25 cellular contexts compared by ENCODE assay signal in genomic region chr16:89365996-89366395, GRCh38.
DNase-seq lines count a peak whose midpoint lies in the region; ATAC-seq and TF ChIP-seq lines count a peak whose summit lies in the region.
"Had no signal": no experiment of that assay in that cellular context is flagged by ENCODE, and none has a peak within 500 bp of the region (broad histone marks: within the 10 kb centered on the region; RNA-seq: fewer than 3 reads in every experiment).

No MANE protein-coding gene starts in this region.

- 96 to 98% (median 97%) methylated on average over 5 of the region's 5 CpGs for whole genome bisulfite sequencing in stomach, 5 donors

- TF ChIP-seq CTCF in WTC11 (IDR thresholded peaks at IDR 0.05) (no peak), stomach (IDR thresholded peaks at IDR 0.05) (no peak)

- no peak for ATAC-seq in activated CD4-positive, alpha-beta T cell treated with anti-CD3 and anti-CD28 coated beads for 36 hours
- ATAC-seq in WTC11 (no peak), memory B cell (ENCODE audit: low read depth) (no peak)

- H3K4me2 ChIP-seq in BLaER1 treated with 17β-estradiol and CSF1 and Interleukin-3, amounts not matched to agents 10 nM and 100 nM, result peak overlapping the region in 10 of 11 experiments; percentile 69 to 93 (median 76); a peak in 16 of 22 replicates

- CTCF ChIA-PET in activated CD4-positive, alpha-beta T cell treated with anti-CD3 and anti-CD28 coated beads for 36 hours (lab: Charles Lee), result no interaction called here
- CTCF ChIA-PET in WTC11 (lab: Charles Lee), result no interaction called here

- peaks cover 24% of the 10 kb centered on the region for H3K36me3 Mint-ChIP-seq in activated CD4-positive, alpha-beta T cell treated with anti-CD3 and anti-CD28 coated beads for 36 hours (ENCODE audit: low read depth)
- H3K36me3 Mint-ChIP-seq in activated CD4-positive, alpha-beta T cell treated with anti-CD3 and anti-CD28 coated beads, Interleukin-2, amount 10 ng/mL, durations not matched to agents 24 days and 14 days (ENCODE audit: low read depth), result peaks cover 11% of the 10 kb centered on the region
- H3K36me3 Mint-ChIP-seq in WTC11 (no peaks in the 10 kb centered on the region), memory B cell (peaks cover 4% of the 10 kb centered on the region)

- intact Hi-C loops in activated CD4-positive, alpha-beta T cell treated with anti-CD3 and anti-CD28 coated beads for 36 hours (cut with DNase I, micrococcal nuclease), result loop anchor here in 1 of 2 experiments (2.0 kb wide), 1 partner anchor 13 kb away; no protein-coding TSS in a partner anchor
- intact Hi-C loops in activated CD4-positive, alpha-beta T cell treated with anti-CD3 and anti-CD28 coated beads, Interleukin-2, amount 10 ng/mL, durations not matched to agents 24 days and 14 days (cut with micrococcal nuclease), result no loop called here
- intact Hi-C loops in stomach (cut with DNase I; ENCODE audit: low total_unique reads), result no loop called here

- no peak overlapping the region for H3K4me3 Mint-ChIP-seq in activated CD4-positive, alpha-beta T cell treated with anti-CD3 and anti-CD28 coated beads for 36 hours
- H3K4me3 Mint-ChIP-seq in activated CD4-positive, alpha-beta T cell treated with anti-CD3 and anti-CD28 coated beads, Interleukin-2, amount 10 ng/mL, durations not matched to agents 24 days and 14 days, result no peak overlapping the region
- H3K4me3 Mint-ChIP-seq in WTC11 (no peak overlapping the region), memory B cell (no peak overlapping the region)
- H3K4me3 Mint-ChIP-seq: B cell had no signal

- POLR2A ChIA-PET in activated CD4-positive, alpha-beta T cell treated with anti-CD3 and anti-CD28 coated beads for 36 hours (lab: Charles Lee), result no interaction called here
- POLR2A ChIA-PET in WTC11 (lab: Charles Lee), result interaction anchor here (0.6 kb wide), 1 partner anchor 70 kb away, joined by 3 read pairs; no protein-coding TSS in a partner anchor

- H3K4me3 ChIP-seq in BLaER1 treated with 17β-estradiol and CSF1 and Interleukin-3, amounts not matched to agents 10 nM and 100 nM, result no peak overlapping the region
- H3K4me3 ChIP-seq in stomach, result no peak overlapping the region
- H3K4me3 ChIP-seq: transverse colon had no signal

- H3K27me3 ChIP-seq in BLaER1 treated with 17β-estradiol and CSF1 and Interleukin-3, amounts not matched to agents 10 nM and 100 nM, result no peaks in the 10 kb centered on the region
- H3K27me3 ChIP-seq in stomach, result no peaks in the 10 kb centered on the region
- H3K27me3 ChIP-seq: transverse colon had no signal

- H3K27me3 Mint-ChIP-seq in activated CD4-positive, alpha-beta T cell treated with anti-CD3 and anti-CD28 coated beads for 36 hours, result no peaks in the 10 kb centered on the region
- H3K27me3 Mint-ChIP-seq in activated CD4-positive, alpha-beta T cell treated with anti-CD3 and anti-CD28 coated beads, Interleukin-2, amount 10 ng/mL, durations not matched to agents 24 days and 14 days, result no peaks in the 10 kb centered on the region
- H3K27me3 Mint-ChIP-seq in WTC11 (ENCODE audit: low read depth) (no peaks in the 10 kb centered on the region), memory B cell (no peaks in the 10 kb centered on the region)
- H3K27me3 Mint-ChIP-seq: B cell had no signal

- DNase-seq in activated CD4-positive, alpha-beta T cell treated with anti-CD3 and anti-CD28 coated beads for 36 hours, result no peak
- no peak for DNase-seq in activated CD4-positive, alpha-beta T cell treated with anti-CD3 and anti-CD28 coated beads, Interleukin-2, amount 10 ng/mL, durations not matched to agents 24 days and 14 days
- no peak for DNase-seq in WTC11 (ENCODE audit: low spot score)
- DNase-seq in memory B cell (ENCODE audit: low spot score in 2 of 2), result no peak
- no peak for DNase-seq in AG08395 (ENCODE audit: low spot score)
- DNase-seq in HuH-7 (ENCODE audit: low spot score), result no peak
- DNase-seq in stomach, result no peak
- DNase-seq: 8988T; activated CD4-positive, alpha-beta T cell treated with anti-CD3 and anti-CD28 coated beads for 4 hours; activated CD8-positive, alpha-beta memory T cell treated with anti-CD3 and anti-CD28 coated beads, Interleukin-2, amount 50 U/mL, for 48 hours; erythroblast; foreskin melanocyte; GOT3; hypothalamus; NCI-H1048; NCI-H187 treated with DMSO at 0.1 percent for 48 hours; NCI-H226; OCI-M1; SHP77 treated with DMSO at 0.1 percent for 48 hours; small intestine; stimulated activated CD4-positive, alpha-beta T cell treated with anti-CD3 and anti-CD28 coated beads, Interleukin-2, amount 100 ng/mL, for 48 hours; stimulated activated naive CD4-positive, alpha-beta T cell; transverse colon had no signal

- no peak for TF ChIP-seq POLR2A in stomach (IDR thresholded peaks at IDR 0.05)

- H3K27ac Mint-ChIP-seq in activated CD4-positive, alpha-beta T cell treated with anti-CD3 and anti-CD28 coated beads for 36 hours, result peak overlapping the region; percentile 25
- no peak overlapping the region for H3K27ac Mint-ChIP-seq in activated CD4-positive, alpha-beta T cell treated with anti-CD3 and anti-CD28 coated beads, Interleukin-2, amount 10 ng/mL, durations not matched to agents 24 days and 14 days
- H3K27ac Mint-ChIP-seq in WTC11 (peak overlapping the region; percentile 79; the same call in 1 of the 2 replicates), memory B cell (peak overlapping the region; percentile 38)
- H3K27ac Mint-ChIP-seq: B cell had no signal

- H3K9me3 Mint-ChIP-seq in activated CD4-positive, alpha-beta T cell treated with anti-CD3 and anti-CD28 coated beads for 36 hours (ENCODE audit: low read depth), result no peaks in the 10 kb centered on the region
- no peaks in the 10 kb centered on the region for H3K9me3 Mint-ChIP-seq in activated CD4-positive, alpha-beta T cell treated with anti-CD3 and anti-CD28 coated beads, Interleukin-2, amount 10 ng/mL, durations not matched to agents 24 days and 14 days
- H3K9me3 Mint-ChIP-seq in WTC11 (no peaks in the 10 kb centered on the region), memory B cell (no peaks in the 10 kb centered on the region)

- TF ChIP-seq EP300 in stomach (IDR thresholded peaks at IDR 0.05), result no peak

- peaks cover 5 to 41% (median 29%) of the 10 kb centered on the region in 11 experiments; a peak in 20 of 22 replicates for H3K36me3 ChIP-seq in BLaER1 treated with 17β-estradiol and CSF1 and Interleukin-3, amounts not matched to agents 10 nM and 100 nM
- H3K36me3 ChIP-seq in stomach, result peaks cover 0 to 4% (median under 1%) of the 10 kb centered on the region in 4 donors
- H3K36me3 ChIP-seq: transverse colon had no signal

- H3K4me1 ChIP-seq in BLaER1 treated with 17β-estradiol and CSF1 and Interleukin-3, amounts not matched to agents 10 nM and 100 nM, result peaks cover 95 to 100% (median 99%) of the 10 kb centered on the region in 10 experiments
- peaks cover 41 to 98% (median 83%) of the 10 kb centered on the region in 4 donors for H3K4me1 ChIP-seq in stomach

- no peak overlapping the region for H3K27ac ChIP-seq in BLaER1 treated with 17β-estradiol and CSF1 and Interleukin-3, amounts not matched to agents 10 nM and 100 nM
- H3K27ac ChIP-seq in stomach, result no peak overlapping the region
- H3K27ac ChIP-seq: transverse colon had no signal

- no peaks in the 10 kb centered on the region for H3K9me3 ChIP-seq in BLaER1 treated with 17β-estradiol and CSF1 and Interleukin-3, amounts not matched to agents 10 nM and 100 nM (replicated peaks in 1 of 11)
- H3K9me3 ChIP-seq in stomach, result no peaks in the 10 kb centered on the region
- H3K9me3 ChIP-seq: transverse colon had no signal

- H4K20me1 ChIP-seq in BLaER1 treated with 17β-estradiol and CSF1 and Interleukin-3, amounts not matched to agents 10 nM and 100 nM, result peaks cover 98 to 100% (median 100%) of the 10 kb centered on the region in 11 experiments

- H3K9ac ChIP-seq in BLaER1 treated with 17β-estradiol and CSF1 and Interleukin-3, amounts not matched to agents 10 nM and 100 nM, result no peak overlapping the region

- peaks cover 94% of the 10 kb centered on the region for H3K4me1 Mint-ChIP-seq in activated CD4-positive, alpha-beta T cell treated with anti-CD3 and anti-CD28 coated beads for 36 hours
- peaks cover 64% of the 10 kb centered on the region for H3K4me1 Mint-ChIP-seq in activated CD4-positive, alpha-beta T cell treated with anti-CD3 and anti-CD28 coated beads, Interleukin-2, amount 10 ng/mL, durations not matched to agents 24 days and 14 days
- H3K4me1 Mint-ChIP-seq in WTC11 (peaks cover 77% of the 10 kb centered on the region), memory B cell (peaks cover 52% of the 10 kb centered on the region)

TF ChIP-seq in WTC11, 78 proteins besides CTCF, POLR2A, EP300 and RAD21 (continues in another document):
- TF ChIP-seq RORB (CRISPR knock-in tag; IDR thresholded peaks at IDR 0.05), result no peak
- TF ChIP-seq IRF2 (CRISPR knock-in tag; IDR thresholded peaks at IDR 0.05; ENCODE audit: borderline replicate concordance, low read depth), result no peak
- TF ChIP-seq EMX1 (CRISPR knock-in tag; IDR thresholded peaks at IDR 0.05), result no peak
- TF ChIP-seq PRDM15 (CRISPR knock-in tag; IDR thresholded peaks at IDR 0.05), result no peak
